8 cellular contexts compared by ENCODE assay signal in genomic region chr6:76876922-76877553, GRCh38.
DNase-seq lines count a peak whose midpoint lies in the region; ATAC-seq and TF ChIP-seq lines count a peak whose summit lies in the region.

No MANE protein-coding gene starts in this region.

- TF ChIP-seq POLR2A in thyroid gland (IDR thresholded peaks at IDR 0.05), result no peak

- peak; percentile 84 for TF ChIP-seq CTCF in RWPE1 (conservative IDR thresholded peaks at IDR 0.05; ENCODE audit: low read depth)
- TF ChIP-seq CTCF in heart right ventricle (IDR thresholded peaks at IDR 0.05), result peak in 7 of 9 donors; percentile 29 to 58 (median 45)
- peak in 4 of 6 experiments; percentile 22 to 41 (median 34) for TF ChIP-seq CTCF in thyroid gland (IDR thresholded peaks at IDR 0.05)

- CTCF ChIA-PET in RWPE1 (lab: Yijun Ruan, JAX), result interaction anchor here (0.5 to 1.2 kb wide), 8 partner anchors 11 to 942 kb away, joined by 3 to 6 read pairs (median 4); no protein-coding TSS in a partner anchor

- H3K36me3 ChIP-seq in heart right ventricle (no peaks in the 10 kb centered on the region), thyroid gland (no peaks in the 10 kb centered on the region)

- POLR2A ChIA-PET in RWPE1 (lab: Yijun Ruan, JAX; ENCODE audit: low non-redundant PET), result no interaction called here

- 47 to 50% methylated on average over 8 of the region's 10 CpGs for WGBS in heart right ventricle, 2 donors
- WGBS in thyroid gland, 2 donors, result 42 to 68% methylated on average over 7 to 8 of the region's 10 CpGs

- peaks cover 0 to 14% (median 0%) of the 10 kb centered on the region in 11 donors for H3K9me3 ChIP-seq in heart right ventricle
- H3K9me3 ChIP-seq in thyroid gland, result no peaks in the 10 kb centered on the region

- intact Hi-C loops in heart right ventricle (cut with DNase I), result loop anchor here in 2 of 10 donors (10.0 kb wide), 1 partner anchor 192 kb away; no protein-coding TSS in a partner anchor
- intact Hi-C loops in thyroid gland (cut with DNase I), result no loop called here

- H3K4me3 ChIP-seq in heart right ventricle (peak overlapping the region in 4 of 10 donors; percentile 24 to 34 (median 28)), thyroid gland (replicated peaks in 1 of 3) (no peak overlapping the region)

- ATAC-seq in heart right ventricle (peak in 4 of 8 donors; percentile 56 to 81 (median 68)), HG03039 (IDR thresholded peaks at IDR 0.05; ENCODE audit: unreplicated experiment) (no peak), HG03159 (IDR thresholded peaks at IDR 0.05; ENCODE audit: unreplicated experiment) (no peak)

- peak; percentile 21 for DNase-seq in NCI-H2196 (lab: John Stamatoyannopoulos, UW; ENCODE audit: unreplicated experiment)
- no peak for DNase-seq in NCI-H2196 treated with DMSO at 0.1 percent for 48 hours (lab: John Stamatoyannopoulos, UW; ENCODE audit: unreplicated experiment)
- peak; percentile 66 for DNase-seq in RWPE1 (ENCODE audit: low spot score)
- peak in 1 of 2 donors; percentile 26 for DNase-seq in heart right ventricle
- peak; percentile 17 to 26 for DNase-seq in thyroid gland
- no peak for DNase-seq in activated CD4-positive, CD25-positive, alpha-beta regulatory T cell treated with anti-CD3 and anti-CD28 coated beads, Interleukin-2, amount 50 U/mL, for 72 hours

- H3K27me3 ChIP-seq in heart right ventricle (no peaks in the 10 kb centered on the region), thyroid gland (no peaks in the 10 kb centered on the region)

- H3K4me1 ChIP-seq in heart right ventricle, result no peaks in the 10 kb centered on the region
- H3K4me1 ChIP-seq in thyroid gland, result no peaks in the 10 kb centered on the region

- H3K27ac ChIP-seq in RWPE1, result peak overlapping the region; percentile 79
- H3K27ac ChIP-seq in heart right ventricle, result no peak overlapping the region
- H3K27ac ChIP-seq in thyroid gland, result no peak overlapping the region

Comparison
In these comparisons a context has a peak if more than half of its experiments do, and no peak if none do; other contexts are left out.
1. DNase-seq: peak in NCI-H2196 (single experiment), RWPE1 (single experiment) and thyroid gland (2 of 2); none in NCI-H2196 treated with DMSO at 0.1 percent for 48 hours (single experiment) and activated CD4-positive, CD25-positive, alpha-beta regulatory T cell treated with anti-CD3 and anti-CD28 coated beads, Interleukin-2, amount 50 U/mL, for 72 hours (single experiment).
2. CTCF ChIP-seq: peak in every context shown above with its lines; median percentile 84 in RWPE1; 45 in heart right ventricle; 34 in thyroid gland.